In the genomic region with DNA sequence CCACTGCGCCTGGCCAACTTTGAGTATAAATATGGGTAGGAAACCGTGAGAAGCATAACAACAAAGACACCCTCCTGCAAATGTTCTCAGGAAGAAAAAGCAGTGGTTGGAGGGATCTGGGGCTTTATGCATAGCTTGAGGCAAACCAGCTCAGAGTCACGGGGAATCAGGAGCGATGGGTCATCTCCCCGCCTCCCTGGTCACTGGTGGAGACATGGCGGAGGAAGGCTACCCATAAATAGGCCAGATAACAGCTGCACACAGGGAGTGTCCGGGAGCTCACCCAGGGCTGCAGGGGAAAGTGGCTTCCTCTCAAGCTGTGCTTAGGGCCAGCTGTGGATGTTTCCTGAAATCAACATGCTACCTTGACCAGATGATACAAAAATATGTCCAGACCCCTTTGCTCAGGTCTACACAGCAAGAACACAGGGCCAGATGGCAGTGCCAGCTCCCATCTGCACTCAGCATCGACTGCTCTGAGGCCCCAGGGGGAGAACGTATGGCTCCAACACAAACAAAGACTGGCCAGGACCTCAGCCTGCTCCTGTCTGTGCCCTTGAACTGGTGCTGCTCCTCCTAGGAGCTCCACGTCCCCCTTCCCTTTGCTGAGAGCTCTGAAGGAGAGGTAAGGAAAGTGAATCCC, we compare ENCODE assay signal across 16 cellular contexts. TPM values are rescaled to one million over a fixed set of nuclear protein-coding genes. Genes with fewer than 3 reads are reported as not detected.
A peak's percentile ranks its signal among the peaks of the same experiment; 100 is the strongest.
DNase-seq lines count a peak whose midpoint lies in the region; ATAC-seq and TF ChIP-seq lines count a peak whose summit lies in the region.
"Had no signal": no experiment of that assay in that cellular context is flagged by ENCODE, and none has a peak within 500 bp of the region (broad histone marks: within the 10 kb centered on the region; RNA-seq: fewer than 3 reads in every experiment).

No MANE protein-coding gene starts in this region.

- H3K27me3 ChIP-seq in testis, result no peaks in the 10 kb centered on the region

- no peak overlapping the region for H3K27ac ChIP-seq in testis
- H3K27ac ChIP-seq: prostate gland had no signal

- no peak overlapping the region for H3K4me3 ChIP-seq in testis
- H3K4me3 ChIP-seq: prostate gland had no signal

- no peak for DNase-seq in Right ventricle myocardium inferior (ENCODE audit: missing footprints)
- DNase-seq in cardiac septum (ENCODE audit: low spot score), result no peak
- DNase-seq in amniotic epithelial cell (ENCODE audit: low read depth), result peak; percentile 61
- peak; percentile 57 for DNase-seq in left ventricle myocardium superior
- peak; percentile 60 for DNase-seq in testis
- DNase-seq in NCI-H2081 treated with DMSO at 0.1 percent for 48 hours (lab: John Stamatoyannopoulos, UW), result no peak
- no peak for DNase-seq in GM19238 (ENCODE audit: insufficient read length, low spot score)
- DNase-seq: activated CD4-positive, CD25-positive, alpha-beta regulatory T cell treated with anti-CD3 and anti-CD28 coated beads, Interleukin-2, amount 50 U/mL, for 72 hours; GDM1; immature natural killer cell; natural killer cell; NCI-H1436; T1000 had no signal

- H3K9me3 ChIP-seq in testis, result no peaks in the 10 kb centered on the region
- H3K9me3 ChIP-seq: prostate gland had no signal

- WGBS in testis, 2 donors, result 33 to 41% methylated on average over 7 to 10 of the region's 10 CpGs

- peaks cover 17% of the 10 kb centered on the region for H3K4me1 ChIP-seq in testis

- intact Hi-C loops in Right ventricle myocardium inferior (cut with DNase I) (loop anchor here (5.0 to 10.0 kb wide), 3 partner anchors 117 to 870 kb away; no protein-coding TSS in a partner anchor), cardiac septum (cut with DNase I) (loop anchor here (5.0 kb wide), 3 partner anchors 32 to 282 kb away; no protein-coding TSS in a partner anchor), left ventricle myocardium superior (cut with micrococcal nuclease) (loop anchor here (10.0 kb wide), 1 partner anchor 280 kb away; no protein-coding TSS in a partner anchor), testis (cut with DNase I; ENCODE audit: low total_unique reads) (no loop called here)

- no peaks in the 10 kb centered on the region for H3K36me3 ChIP-seq in testis (ENCODE audit: low read depth, missing control alignments)
- H3K36me3 ChIP-seq: prostate gland had no signal

- no peak for TF ChIP-seq POLR2A in testis (IDR thresholded peaks at IDR 0.05)

- ATAC-seq in Right ventricle myocardium inferior (peak; percentile 45), left ventricle myocardium superior (peak; percentile 46), GM18867 (IDR thresholded peaks at IDR 0.05; ENCODE audit: unreplicated experiment) (no peak)
- ATAC-seq: activated T-helper 17 cell treated with anti-CD3 and anti-CD28 coated beads, Interleukin-2, amount 50 U/mL, for 72 hours; natural killer cell had no signal

- no peak for TF ChIP-seq CTCF in testis (IDR thresholded peaks at IDR 0.05)

RNA-seq across cellular contexts. Expression of a gene that starts 27.1 kb away (rescaled TPM):
- total RNA-seq in Right ventricle myocardium inferior (133 TPM), cardiac septum (102 TPM), left ventricle myocardium superior (115 TPM), testis (100 to 1,000 TPM; 203 to 229 TPM)
- polyA plus RNA-seq in testis (ENCODE audit: insufficient read depth, low read depth, low replicate concordance), result 90.8 TPM

RNA-seq across cellular contexts. Expression of a gene that starts 33.9 kb away (rescaled TPM):
- total RNA-seq in Right ventricle myocardium inferior, result 169 TPM
- 166 TPM for total RNA-seq in cardiac septum
- total RNA-seq in left ventricle myocardium superior, result 126 TPM
- 100 to 1,000 TPM; 310 to 380 TPM for total RNA-seq in testis
- 589 TPM for polyA plus RNA-seq in testis (ENCODE audit: insufficient read depth, low read depth, low replicate concordance)

Comparison
In these comparisons a context has a peak if more than half of its experiments do, and no peak if none do; other contexts are left out.
1. DNase-seq: peak in amniotic epithelial cell (single experiment), left ventricle myocardium superior (single experiment) and testis (single experiment); none in Right ventricle myocardium inferior (single experiment), cardiac septum (single experiment), NCI-H2081 treated with DMSO at 0.1 percent for 48 hours (single experiment) and GM19238 (single experiment).